ENCODE assay signal across 1 cellular context in the genomic region with DNA sequence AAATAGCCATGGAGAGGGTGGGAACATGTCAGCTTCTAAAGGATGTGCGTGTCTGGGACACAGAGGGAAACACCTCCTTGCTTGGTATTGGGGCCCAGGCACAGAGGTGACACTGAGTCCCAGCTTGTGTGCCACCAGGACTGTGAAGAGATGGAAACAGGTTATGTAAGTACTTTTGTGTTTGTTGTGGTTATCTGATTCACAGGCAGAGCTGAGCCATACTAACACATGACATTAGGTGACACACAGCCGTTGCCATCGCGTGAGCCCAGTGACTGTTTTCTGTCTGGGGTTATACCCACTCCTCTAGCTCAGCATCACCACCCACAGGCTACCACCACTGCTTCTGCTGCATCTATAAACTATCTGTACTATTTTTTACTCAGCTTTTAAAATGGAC.
TF ChIP-seq lines count a peak whose summit lies in the region.

No MANE protein-coding gene starts in this region.

TF ChIP-seq in HepG2, 621 proteins besides CTCF, POLR2A, EP300 and RAD21:
- TF ChIP-seq, protein P1, sequence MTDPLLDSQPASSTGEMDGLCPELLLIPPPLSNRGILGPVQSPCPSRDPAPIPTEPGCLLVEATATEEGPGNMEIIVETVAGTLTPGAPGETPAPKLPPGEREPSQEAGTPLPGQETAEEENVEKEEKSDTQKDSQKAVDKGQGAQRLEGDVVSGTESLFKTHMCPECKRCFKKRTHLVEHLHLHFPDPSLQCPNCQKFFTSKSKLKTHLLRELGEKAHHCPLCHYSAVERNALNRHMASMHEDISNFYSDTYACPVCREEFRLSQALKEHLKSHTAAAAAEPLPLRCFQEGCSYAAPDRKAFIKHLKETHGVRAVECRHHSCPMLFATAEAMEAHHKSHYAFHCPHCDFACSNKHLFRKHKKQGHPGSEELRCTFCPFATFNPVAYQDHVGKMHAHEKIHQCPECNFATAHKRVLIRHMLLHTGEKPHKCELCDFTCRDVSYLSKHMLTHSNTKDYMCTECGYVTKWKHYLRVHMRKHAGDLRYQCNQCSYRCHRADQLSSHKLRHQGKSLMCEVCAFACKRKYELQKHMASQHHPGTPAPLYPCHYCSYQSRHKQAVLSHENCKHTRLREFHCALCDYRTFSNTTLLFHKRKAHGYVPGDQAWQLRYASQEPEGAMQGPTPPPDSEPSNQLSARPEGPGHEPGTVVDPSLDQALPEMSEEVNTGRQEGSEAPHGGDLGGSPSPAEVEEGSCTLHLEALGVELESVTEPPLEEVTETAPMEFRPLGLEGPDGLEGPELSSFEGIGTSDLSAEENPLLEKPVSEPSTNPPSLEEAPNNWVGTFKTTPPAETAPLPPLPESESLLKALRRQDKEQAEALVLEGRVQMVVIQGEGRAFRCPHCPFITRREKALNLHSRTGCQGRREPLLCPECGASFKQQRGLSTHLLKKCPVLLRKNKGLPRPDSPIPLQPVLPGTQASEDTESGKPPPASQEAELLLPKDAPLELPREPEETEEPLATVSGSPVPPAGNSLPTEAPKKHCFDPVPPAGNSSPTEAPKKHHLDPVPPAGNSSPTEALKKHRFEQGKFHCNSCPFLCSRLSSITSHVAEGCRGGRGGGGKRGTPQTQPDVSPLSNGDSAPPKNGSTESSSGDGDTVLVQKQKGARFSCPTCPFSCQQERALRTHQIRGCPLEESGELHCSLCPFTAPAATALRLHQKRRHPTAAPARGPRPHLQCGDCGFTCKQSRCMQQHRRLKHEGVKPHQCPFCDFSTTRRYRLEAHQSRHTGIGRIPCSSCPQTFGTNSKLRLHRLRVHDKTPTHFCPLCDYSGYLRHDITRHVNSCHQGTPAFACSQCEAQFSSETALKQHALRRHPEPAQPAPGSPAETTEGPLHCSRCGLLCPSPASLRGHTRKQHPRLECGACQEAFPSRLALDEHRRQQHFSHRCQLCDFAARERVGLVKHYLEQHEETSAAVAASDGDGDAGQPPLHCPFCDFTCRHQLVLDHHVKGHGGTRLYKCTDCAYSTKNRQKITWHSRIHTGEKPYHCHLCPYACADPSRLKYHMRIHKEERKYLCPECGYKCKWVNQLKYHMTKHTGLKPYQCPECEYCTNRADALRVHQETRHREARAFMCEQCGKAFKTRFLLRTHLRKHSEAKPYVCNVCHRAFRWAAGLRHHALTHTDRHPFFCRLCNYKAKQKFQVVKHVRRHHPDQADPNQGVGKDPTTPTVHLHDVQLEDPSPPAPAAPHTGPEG (CRISPR knock-in tag; IDR thresholded peaks at IDR 0.05) = no peak
- peak; percentile 69 for TF ChIP-seq BHLHE40 (IDR thresholded peaks at IDR 0.05; ENCODE audit: low read length)
